27 cellular contexts compared by ENCODE assay signal in genomic region chr20:4711511-4711910, GRCh38. TPM values are rescaled to one million over a fixed set of nuclear protein-coding genes. Genes with fewer than 3 reads are reported as not detected.
DNase-seq lines count a peak whose midpoint lies in the region; ATAC-seq and TF ChIP-seq lines count a peak whose summit lies in the region.
"Had no signal": no experiment of that assay in that cellular context is flagged by ENCODE, and none has a peak within 500 bp of the region (broad histone marks: within the 10 kb centered on the region; RNA-seq: fewer than 3 reads in every experiment).

No MANE protein-coding gene starts in this region.

- peaks cover 9% of the 10 kb centered on the region for H3K4me1 Mint-ChIP-seq in activated naive CD8-positive, alpha-beta T cell treated with anti-CD3 and anti-CD28 coated beads, Interleukin-2, amount 10 ng/mL, durations not matched to agents 7 days and 5 days
- H3K4me1 Mint-ChIP-seq in activated naive CD8-positive, alpha-beta T cell treated with anti-CD3 and anti-CD28 coated beads for 36 hours = peaks cover 7% of the 10 kb centered on the region
- peaks cover 6% of the 10 kb centered on the region for H3K4me1 Mint-ChIP-seq in activated naive CD8-positive, alpha-beta T cell treated with anti-CD3 and anti-CD28 coated beads, Interleukin-2, amount 50 U/mL, for 24 hours
- H3K4me1 Mint-ChIP-seq in stimulated activated naive CD8-positive, alpha-beta T cell treated with anti-CD3 and anti-CD28 coated beads, Interleukin-15, amount 100 ng/mL, for 72 hours = peaks cover 14% of the 10 kb centered on the region
- no peaks in the 10 kb centered on the region for H3K4me1 Mint-ChIP-seq in activated CD4-positive, alpha-beta T cell treated with anti-CD3 and anti-CD28 coated beads for 36 hours
- H3K4me1 Mint-ChIP-seq: mesothelial cell of epicardium had no signal

- H3F3A ChIP-seq in MM.1S (ENCODE audit: insufficient read depth, low read length) = no peaks in the 10 kb centered on the region

- CTCF ChIA-PET in activated CD4-positive, alpha-beta T cell treated with anti-CD3 and anti-CD28 coated beads for 36 hours (lab: Charles Lee) = interaction anchor here (1.1 kb wide), 1 partner anchor 98 kb away, joined by 3 read pairs; no protein-coding TSS in a partner anchor

- H3K36me3 ChIP-seq in MM.1S (replicated peaks; ENCODE audit: insufficient read depth, low read length) = no peaks in the 10 kb centered on the region
- H3K36me3 ChIP-seq: cardiac muscle cell, heart right ventricle, suprapubic skin had no signal

- peaks cover 6% of the 10 kb centered on the region for H3K9me3 Mint-ChIP-seq in activated naive CD8-positive, alpha-beta T cell treated with anti-CD3 and anti-CD28 coated beads, Interleukin-2, amount 10 ng/mL, durations not matched to agents 7 days and 5 days
- H3K9me3 Mint-ChIP-seq in activated naive CD8-positive, alpha-beta T cell treated with anti-CD3 and anti-CD28 coated beads for 36 hours = peaks cover 1% of the 10 kb centered on the region
- H3K9me3 Mint-ChIP-seq in activated naive CD8-positive, alpha-beta T cell treated with anti-CD3 and anti-CD28 coated beads, Interleukin-2, amount 50 U/mL, for 24 hours = no peaks in the 10 kb centered on the region
- peaks cover 4 to 5% of the 10 kb centered on the region in 2 donors for H3K9me3 Mint-ChIP-seq in stimulated activated naive CD8-positive, alpha-beta T cell treated with anti-CD3 and anti-CD28 coated beads, Interleukin-15, amount 100 ng/mL, for 72 hours
- no peaks in the 10 kb centered on the region for H3K9me3 Mint-ChIP-seq in activated CD4-positive, alpha-beta T cell treated with anti-CD3 and anti-CD28 coated beads for 36 hours (ENCODE audit: low read depth)
- H3K9me3 Mint-ChIP-seq: activated CD4-positive, alpha-beta T cell treated with anti-CD3 and anti-CD28 coated beads, Interleukin-2, amount 10 ng/mL, durations not matched to agents 24 days and 14 days; dendritic cell treated with granulocyte-macrophage colony-stimulating factor and Interleukin-4, amounts not matched to agents 40 ng/mL and 50 ng/mL, for 4 days; natural killer cell treated with Interleukin-12 subunit alpha and Interleukin-12 subunit beta and Interleukin-15 and Interleukin-18, amount 100 ng/mL, for 72 hours had no signal

- H3K27ac ChIP-seq in MM.1S (ENCODE audit: low read length) = peak overlapping the region; percentile 2; the same call in 1 of the 2 replicates
- no peak overlapping the region for H3K27ac ChIP-seq in coronary artery
- H3K27ac ChIP-seq: cardiac muscle cell, heart right ventricle, suprapubic skin had no signal

- H3K79me2 ChIP-seq in MM.1S (ENCODE audit: low read length) = no peaks in the 10 kb centered on the region

- peak overlapping the region; percentile 14 for H3K4me3 ChIP-seq in MM.1S (ENCODE audit: low read length)
- no peak overlapping the region for H3K4me3 ChIP-seq in coronary artery
- H3K4me3 ChIP-seq: cardiac muscle cell, heart right ventricle, suprapubic skin had no signal

- no peaks in the 10 kb centered on the region for H3K27me3 ChIP-seq in MM.1S (replicated peaks; ENCODE audit: insufficient read depth, low read length)
- H3K27me3 ChIP-seq: cardiac muscle cell, heart right ventricle, suprapubic skin had no signal

- peak overlapping the region; percentile 65 for H3K27ac Mint-ChIP-seq in activated naive CD8-positive, alpha-beta T cell treated with anti-CD3 and anti-CD28 coated beads, Interleukin-2, amount 10 ng/mL, durations not matched to agents 7 days and 5 days
- no peak overlapping the region for H3K27ac Mint-ChIP-seq in activated naive CD8-positive, alpha-beta T cell treated with anti-CD3 and anti-CD28 coated beads for 36 hours
- peak overlapping the region; percentile 11 for H3K27ac Mint-ChIP-seq in activated naive CD8-positive, alpha-beta T cell treated with anti-CD3 and anti-CD28 coated beads, Interleukin-2, amount 50 U/mL, for 24 hours
- peak overlapping the region in 1 of 2 donors; percentile 21 for H3K27ac Mint-ChIP-seq in stimulated activated naive CD8-positive, alpha-beta T cell treated with anti-CD3 and anti-CD28 coated beads, Interleukin-15, amount 100 ng/mL, for 72 hours
- no peak overlapping the region for H3K27ac Mint-ChIP-seq in activated CD4-positive, alpha-beta T cell treated with anti-CD3 and anti-CD28 coated beads for 36 hours
- H3K27ac Mint-ChIP-seq: activated CD4-positive, alpha-beta T cell treated with anti-CD3 and anti-CD28 coated beads, Interleukin-2, amount 10 ng/mL, durations not matched to agents 24 days and 14 days; dendritic cell treated with granulocyte-macrophage colony-stimulating factor and Interleukin-4, amounts not matched to agents 40 ng/mL and 50 ng/mL, for 4 days; mesothelial cell of epicardium; natural killer cell treated with Interleukin-12 subunit alpha and Interleukin-12 subunit beta and Interleukin-15 and Interleukin-18, amount 100 ng/mL, for 72 hours; T-cell had no signal

- TF ChIP-seq CTCF in MM.1S (IDR thresholded peaks at IDR 0.05; ENCODE audit: low read length) (no peak), coronary artery (IDR thresholded peaks at IDR 0.05) (no peak)

- H3K4me2 ChIP-seq in MM.1S (ENCODE audit: low read depth, low read length) = peak overlapping the region; percentile 42

- peak overlapping the region; percentile 25 for H2AFZ ChIP-seq in MM.1S (ENCODE audit: low read length)

- H3K4me3 Mint-ChIP-seq in activated naive CD8-positive, alpha-beta T cell treated with anti-CD3 and anti-CD28 coated beads, Interleukin-2, amount 10 ng/mL, durations not matched to agents 7 days and 5 days = peak overlapping the region; percentile 22
- no peak overlapping the region for H3K4me3 Mint-ChIP-seq in activated naive CD8-positive, alpha-beta T cell treated with anti-CD3 and anti-CD28 coated beads for 36 hours
- no peak overlapping the region for H3K4me3 Mint-ChIP-seq in activated naive CD8-positive, alpha-beta T cell treated with anti-CD3 and anti-CD28 coated beads, Interleukin-2, amount 50 U/mL, for 24 hours
- peak overlapping the region in 1 of 2 donors; percentile 29 for H3K4me3 Mint-ChIP-seq in stimulated activated naive CD8-positive, alpha-beta T cell treated with anti-CD3 and anti-CD28 coated beads, Interleukin-15, amount 100 ng/mL, for 72 hours
- no peak overlapping the region for H3K4me3 Mint-ChIP-seq in activated CD4-positive, alpha-beta T cell treated with anti-CD3 and anti-CD28 coated beads for 36 hours
- H3K4me3 Mint-ChIP-seq: activated CD4-positive, alpha-beta T cell treated with anti-CD3 and anti-CD28 coated beads, Interleukin-2, amount 10 ng/mL, durations not matched to agents 24 days and 14 days; dendritic cell treated with granulocyte-macrophage colony-stimulating factor and Interleukin-4, amounts not matched to agents 40 ng/mL and 50 ng/mL, for 4 days; mesothelial cell of epicardium; natural killer cell treated with Interleukin-12 subunit alpha and Interleukin-12 subunit beta and Interleukin-15 and Interleukin-18, amount 100 ng/mL, for 72 hours; T-cell had no signal

- POLR2A ChIA-PET in activated naive CD8-positive, alpha-beta T cell treated with anti-CD3 and anti-CD28 coated beads, Interleukin-2, amount 10 ng/mL, durations not matched to agents 7 days and 5 days (lab: Charles Lee) = no interaction called here
- POLR2A ChIA-PET in activated CD4-positive, alpha-beta T cell treated with anti-CD3 and anti-CD28 coated beads for 36 hours (lab: Charles Lee) = no interaction called here

- ATAC-seq in activated naive CD8-positive, alpha-beta T cell treated with anti-CD3 and anti-CD28 coated beads, Interleukin-2, amount 10 ng/mL, durations not matched to agents 7 days and 5 days (ENCODE audit: low read depth) = peak; percentile 71
- ATAC-seq in activated naive CD8-positive, alpha-beta T cell treated with anti-CD3 and anti-CD28 coated beads, Interleukin-2, amount 50 U/mL, for 24 hours = peak; percentile 46
- peak; percentile 85 for ATAC-seq in stimulated activated naive CD8-positive, alpha-beta T cell treated with anti-CD3 and anti-CD28 coated beads, Interleukin-15, amount 100 ng/mL, for 72 hours
- no peak for ATAC-seq in GM19324 (IDR thresholded peaks at IDR 0.05; ENCODE audit: low FRiP score, unreplicated experiment)
- ATAC-seq in activated CD4-positive, alpha-beta T cell treated with anti-CD3 and anti-CD28 coated beads for 36 hours = no peak
- ATAC-seq: heart right ventricle, PC-3, sciatic nerve, T-cell had no signal

- H3K9me3 ChIP-seq in MM.1S (replicated peaks; ENCODE audit: insufficient read depth, low read length) = no peaks in the 10 kb centered on the region
- H3K9me3 ChIP-seq: Caco-2, suprapubic skin had no signal

- H3K36me3 Mint-ChIP-seq in activated naive CD8-positive, alpha-beta T cell treated with anti-CD3 and anti-CD28 coated beads, Interleukin-2, amount 10 ng/mL, durations not matched to agents 7 days and 5 days = peaks cover 5% of the 10 kb centered on the region
- H3K36me3 Mint-ChIP-seq in activated naive CD8-positive, alpha-beta T cell treated with anti-CD3 and anti-CD28 coated beads for 36 hours = no peaks in the 10 kb centered on the region
- no peaks in the 10 kb centered on the region for H3K36me3 Mint-ChIP-seq in activated naive CD8-positive, alpha-beta T cell treated with anti-CD3 and anti-CD28 coated beads, Interleukin-2, amount 50 U/mL, for 24 hours (ENCODE audit: low read depth)
- no peaks in the 10 kb centered on the region for H3K36me3 Mint-ChIP-seq in activated CD4-positive, alpha-beta T cell treated with anti-CD3 and anti-CD28 coated beads for 36 hours (ENCODE audit: low read depth)
- H3K36me3 Mint-ChIP-seq: mesothelial cell of epicardium; natural killer cell treated with Interleukin-12 subunit alpha and Interleukin-12 subunit beta and Interleukin-15 and Interleukin-18, amount 100 ng/mL, for 72 hours; T-cell had no signal

- no peaks in the 10 kb centered on the region for H4K20me1 ChIP-seq in MM.1S (ENCODE audit: insufficient read depth, low read length)

- H3K9me2 ChIP-seq in MM.1S (replicated peaks; ENCODE audit: insufficient read depth, low read length) = no peaks in the 10 kb centered on the region

- peaks cover 10% of the 10 kb centered on the region for H3K27me3 Mint-ChIP-seq in activated naive CD8-positive, alpha-beta T cell treated with anti-CD3 and anti-CD28 coated beads, Interleukin-2, amount 10 ng/mL, durations not matched to agents 7 days and 5 days
- H3K27me3 Mint-ChIP-seq in activated naive CD8-positive, alpha-beta T cell treated with anti-CD3 and anti-CD28 coated beads for 36 hours = peaks cover 8% of the 10 kb centered on the region
- peaks cover 2% of the 10 kb centered on the region for H3K27me3 Mint-ChIP-seq in activated naive CD8-positive, alpha-beta T cell treated with anti-CD3 and anti-CD28 coated beads, Interleukin-2, amount 50 U/mL, for 24 hours
- H3K27me3 Mint-ChIP-seq in stimulated activated naive CD8-positive, alpha-beta T cell treated with anti-CD3 and anti-CD28 coated beads, Interleukin-15, amount 100 ng/mL, for 72 hours = peaks cover 8% of the 10 kb centered on the region
- H3K27me3 Mint-ChIP-seq in activated CD4-positive, alpha-beta T cell treated with anti-CD3 and anti-CD28 coated beads for 36 hours = peaks cover 3% of the 10 kb centered on the region
- H3K27me3 Mint-ChIP-seq: natural killer cell treated with Interleukin-12 subunit alpha and Interleukin-12 subunit beta and Interleukin-15 and Interleukin-18, amount 100 ng/mL, for 72 hours had no signal

- peaks cover 7% of the 10 kb centered on the region for H3K4me1 ChIP-seq in MM.1S (ENCODE audit: low read length)
- H3K4me1 ChIP-seq: Caco-2, heart right ventricle had no signal

- no peak overlapping the region for H3K9ac ChIP-seq in MM.1S (ENCODE audit: low read length)

- no peak for DNase-seq in activated naive CD8-positive, alpha-beta T cell treated with anti-CD3 and anti-CD28 coated beads, Interleukin-2, amount 10 ng/mL, durations not matched to agents 7 days and 5 days
- no peak for DNase-seq in activated naive CD8-positive, alpha-beta T cell treated with anti-CD3 and anti-CD28 coated beads for 36 hours
- DNase-seq in MM.1S (peak; percentile 65), coronary artery (ENCODE audit: low spot score) (no peak)
- DNase-seq in activated naive CD8-positive, alpha-beta T cell treated with anti-CD3 and anti-CD28 coated beads, Interleukin-2, amount 50 U/mL, for 24 hours = no peak
- DNase-seq in stimulated activated naive CD8-positive, alpha-beta T cell treated with anti-CD3 and anti-CD28 coated beads, Interleukin-15, amount 100 ng/mL, for 72 hours = no peak
- no peak for DNase-seq in activated CD4-positive, alpha-beta T cell treated with anti-CD3 and anti-CD28 coated beads for 36 hours
- DNase-seq: activated CD4-positive, alpha-beta T cell treated with anti-CD3 and anti-CD28 coated beads, Interleukin-2, amount 10 ng/mL, durations not matched to agents 24 days and 14 days; activated gamma-delta T cell treated with Interleukin-2 at 50 U/mL for 16 hours; activated T-cell treated with anti-CD3 and anti-CD28 coated beads for 4 hours; Caco-2; heart right ventricle; IMR-90; NCI-H1694; NCI-H774; PC-3; SHP77; T-cell had no signal

- intact Hi-C loops in activated CD4-positive, alpha-beta T cell treated with anti-CD3 and anti-CD28 coated beads for 36 hours (cut with DNase I, micrococcal nuclease) = no loop called here

RNA-seq across cellular contexts. Expression of gene PRND, which starts 10.2 kb away (rescaled TPM):
- not detected for total RNA-seq in activated naive CD8-positive, alpha-beta T cell treated with anti-CD3 and anti-CD28 coated beads, Interleukin-2, amount 10 ng/mL, durations not matched to agents 7 days and 5 days
- not detected for total RNA-seq in activated naive CD8-positive, alpha-beta T cell treated with anti-CD3 and anti-CD28 coated beads for 36 hours
- total RNA-seq in activated CD4-positive, alpha-beta T cell treated with anti-CD3 and anti-CD28 coated beads for 36 hours = not detected
- total RNA-seq: activated CD4-positive, alpha-beta T cell treated with anti-CD3 and anti-CD28 coated beads, Interleukin-2, amount 10 ng/mL, durations not matched to agents 24 days and 14 days; Caco-2; Daoy; fibroblast of villous mesenchyme; IMR-90; mesothelial cell of epicardium; natural killer cell treated with Interleukin-12 subunit alpha and Interleukin-12 subunit beta and Interleukin-15 and Interleukin-18, amount 100 ng/mL, for 72 hours; PC-3; suprapubic skin; T-cell had no signal

RNA-seq across cellular contexts. Expression of gene PRNP, which starts 25.3 kb away (rescaled TPM):
- total RNA-seq in activated naive CD8-positive, alpha-beta T cell treated with anti-CD3 and anti-CD28 coated beads, Interleukin-2, amount 10 ng/mL, durations not matched to agents 7 days and 5 days = 10 to 100 TPM; 45.4 to 51.6 TPM
- 10 to 100 TPM; 40.5 to 41.8 TPM for total RNA-seq in activated naive CD8-positive, alpha-beta T cell treated with anti-CD3 and anti-CD28 coated beads for 36 hours
- total RNA-seq in activated CD4-positive, alpha-beta T cell treated with anti-CD3 and anti-CD28 coated beads for 36 hours = 10 to 100 TPM; 42.4 to 43.8 TPM

Comparison
In these comparisons a context has a peak if more than half of its experiments do, and no peak if none do; other contexts are left out.
1. H3K27ac Mint-ChIP-seq: peak in activated naive CD8-positive, alpha-beta T cell treated with anti-CD3 and anti-CD28 coated beads, Interleukin-2, amount 10 ng/mL, durations not matched to agents 7 days and 5 days (single experiment) and activated naive CD8-positive, alpha-beta T cell treated with anti-CD3 and anti-CD28 coated beads, Interleukin-2, amount 50 U/mL, for 24 hours (single experiment); none in activated naive CD8-positive, alpha-beta T cell treated with anti-CD3 and anti-CD28 coated beads for 36 hours (single experiment) and activated CD4-positive, alpha-beta T cell treated with anti-CD3 and anti-CD28 coated beads for 36 hours (single experiment).
2. ATAC-seq: peak in activated naive CD8-positive, alpha-beta T cell treated with anti-CD3 and anti-CD28 coated beads, Interleukin-2, amount 10 ng/mL, durations not matched to agents 7 days and 5 days (single experiment), activated naive CD8-positive, alpha-beta T cell treated with anti-CD3 and anti-CD28 coated beads, Interleukin-2, amount 50 U/mL, for 24 hours (single experiment) and stimulated activated naive CD8-positive, alpha-beta T cell treated with anti-CD3 and anti-CD28 coated beads, Interleukin-15, amount 100 ng/mL, for 72 hours (single experiment); none in GM19324 (single experiment) and activated CD4-positive, alpha-beta T cell treated with anti-CD3 and anti-CD28 coated beads for 36 hours (single experiment).